26 cellular contexts compared by ENCODE assay signal in genomic region chrX:42149786-42150185, GRCh38.
DNase-seq lines count a peak whose midpoint lies in the region; ATAC-seq, FAIRE-seq and TF ChIP-seq lines count a peak whose summit lies in the region.
"Had no signal": no experiment of that assay in that cellular context is flagged by ENCODE, and none has a peak within 500 bp of the region (broad histone marks: within the 10 kb centered on the region; RNA-seq: fewer than 3 reads in every experiment).

No MANE protein-coding gene starts in this region.

- 40% methylated on average over 1 of the region's 4 CpGs for whole genome bisulfite sequencing in HepG2 (ENCODE audit: low lambda C conversion rate)
- WGBS in right lobe of liver (ENCODE audit: insufficient coverage, low coverage, low lambda C conversion rate, missing lambda C conversion rate), result 58% methylated on average over 4 of the region's 4 CpGs
- WGBS in thyroid gland, 2 donors, result 76 to 83% methylated on average over 4 of the region's 4 CpGs
- 70 to 73% methylated on average over 4 of the region's 4 CpGs for WGBS in aorta, 2 donors

- no peaks in the 10 kb centered on the region for H3K27me3 Mint-ChIP-seq in naive thymus-derived CD8-positive, alpha-beta T cell
- H3K27me3 Mint-ChIP-seq: activated naive CD4-positive, alpha-beta T cell treated with anti-CD3 and anti-CD28 coated beads, Interleukin-2, amount 50 U/mL, for 24 hours; memory B cell had no signal

- no peaks in the 10 kb centered on the region for H3K36me3 Mint-ChIP-seq in naive thymus-derived CD8-positive, alpha-beta T cell
- H3K36me3 Mint-ChIP-seq: activated naive CD4-positive, alpha-beta T cell treated with anti-CD3 and anti-CD28 coated beads, Interleukin-2, amount 50 U/mL, for 24 hours; memory B cell; natural killer cell; T-cell had no signal

- no peak overlapping the region for H2AFZ ChIP-seq in HepG2 (ENCODE audit: low read length)

- no peaks in the 10 kb centered on the region for H4K20me1 ChIP-seq in HepG2 (ENCODE audit: insufficient read depth, low read length)

- H3K4me1 ChIP-seq in HepG2 (ENCODE audit: insufficient read depth, low read length), result no peaks in the 10 kb centered on the region
- H3K4me1 ChIP-seq in right lobe of liver, result no peaks in the 10 kb centered on the region
- no peaks in the 10 kb centered on the region for H3K4me1 ChIP-seq in thyroid gland
- H3K4me1 ChIP-seq in aorta (ENCODE audit: control insufficient read depth in 1 of 2, insufficient read depth in 2 of 2, low read length in 2 of 2), result no peaks in the 10 kb centered on the region
- H3K4me1 ChIP-seq: pancreas had no signal

- H3K9me3 ChIP-seq in HepG2 (ENCODE audit: low read length) (no peaks in the 10 kb centered on the region), right lobe of liver (no peaks in the 10 kb centered on the region), thyroid gland (no peaks in the 10 kb centered on the region), aorta (ENCODE audit: control insufficient read depth, low read length) (no peaks in the 10 kb centered on the region)
- H3K9me3 ChIP-seq: pancreas had no signal

- TF ChIP-seq EP300 in HepG2 (IDR thresholded peaks at IDR 0.05; ENCODE audit: low read depth in 2 of 2, low read length in 2 of 2) (no peak), HepG2 (CRISPR knock-in tag; IDR thresholded peaks at IDR 0.05; ENCODE audit: borderline replicate concordance) (no peak)

- H3K4me1 Mint-ChIP-seq in naive thymus-derived CD8-positive, alpha-beta T cell, result peaks cover 0 to 7% (median 4%) of the 10 kb centered on the region in 4 donors
- H3K4me1 Mint-ChIP-seq: activated naive CD4-positive, alpha-beta T cell treated with anti-CD3 and anti-CD28 coated beads, Interleukin-2, amount 50 U/mL, for 24 hours; natural killer cell had no signal

- intact Hi-C loops in HepG2 (cut with micrococcal nuclease; ENCODE audit: unreplicated experiment) (no loop called here), right lobe of liver (cut with DNase I) (no loop called here), thyroid gland (cut with DNase I) (no loop called here), aorta (cut with DNase I) (no loop called here)

- no TSS peak for BruUV-seq in HepG2 (replicated peaks; lab: Mats Ljungman, UMichigan)

- no peaks in the 10 kb centered on the region for H3K9me3 Mint-ChIP-seq in naive thymus-derived CD8-positive, alpha-beta T cell
- H3K9me3 Mint-ChIP-seq: activated naive CD4-positive, alpha-beta T cell treated with anti-CD3 and anti-CD28 coated beads, Interleukin-2, amount 50 U/mL, for 24 hours; memory B cell; natural killer cell; T-cell had no signal

- in situ Hi-C loops in HepG2 (cut with HindIII; ENCODE audit: extremely low pct_ligation_motif_present, low pct_unique_long_range_greater_than_20kb), result no loop called here

- TF ChIP-seq POLR2A in HepG2 (IDR thresholded peaks at IDR 0.05; ENCODE audit: insufficient read depth in 1 of 2, low read depth in 2 of 2, low read length in 2 of 2) (no peak), right lobe of liver (IDR thresholded peaks at IDR 0.05) (no peak), thyroid gland (IDR thresholded peaks at IDR 0.05) (no peak)

- H3K36me3 ChIP-seq in HepG2 (replicated peaks in 1 of 2; ENCODE audit: control insufficient read depth in 1 of 2, insufficient read depth in 2 of 2, low read length in 2 of 2), result no peaks in the 10 kb centered on the region
- H3K36me3 ChIP-seq in right lobe of liver, result no peaks in the 10 kb centered on the region
- H3K36me3 ChIP-seq in thyroid gland, result no peaks in the 10 kb centered on the region
- no peaks in the 10 kb centered on the region for H3K36me3 ChIP-seq in aorta (ENCODE audit: control insufficient read depth in 1 of 2, insufficient read depth in 2 of 2, low read length in 1 of 2)
- H3K36me3 ChIP-seq: pancreas had no signal

- POLR2A ChIA-PET in HepG2 (lab: Yijun Ruan, JAX), result no interaction called here
- POLR2A ChIA-PET in naive thymus-derived CD8-positive, alpha-beta T cell (lab: Charles Lee), result no interaction called here

- no peak overlapping the region for H3K4me3 Mint-ChIP-seq in naive thymus-derived CD8-positive, alpha-beta T cell
- H3K4me3 Mint-ChIP-seq: activated naive CD4-positive, alpha-beta T cell treated with anti-CD3 and anti-CD28 coated beads, Interleukin-2, amount 50 U/mL, for 24 hours; activated T-helper 1 cell treated with anti-CD3 and anti-CD28 coated beads, Interleukin-12 subunit alpha, Interleukin-12 subunit beta, Interleukin-2, Interleukin-4 antibody, amounts not matched to agents 30 ng/mL and 10 ng/mL and 1 ng/mL, durations not matched to agents 14 hours and 24 hours and 36 hours; memory B cell; natural killer cell; T-cell had no signal

- H3K27ac ChIP-seq in HepG2 (ENCODE audit: extremely low read length, insufficient read depth, low read length) (no peak overlapping the region), right lobe of liver (no peak overlapping the region), thyroid gland (no peak overlapping the region), aorta (ENCODE audit: low read depth in 1 of 2, low read length in 2 of 2) (no peak overlapping the region)
- H3K27ac ChIP-seq: C4-2B, HL-60, pancreas had no signal

- no peak for FAIRE-seq in HepG2 (lab: Jason Lieb, UNC)
- FAIRE-seq: pancreas had no signal

- DNase-seq in HepG2 (ENCODE audit: low spot score), result no peak
- DNase-seq in right lobe of liver, result no peak
- peak; percentile 14 for DNase-seq in RPMI7951 (ENCODE audit: low read depth)
- peak; percentile 49 for DNase-seq in fibroblast of pulmonary artery (ENCODE audit: low read depth)
- no peak for DNase-seq in thyroid gland
- no peak for DNase-seq in naive thymus-derived CD8-positive, alpha-beta T cell
- DNase-seq in aorta, result no peak
- DNase-seq: ACHN; activated CD4-positive, alpha-beta T cell treated with anti-CD3 and anti-CD28 coated beads for 48 hours; Calu3; effector CD4-positive, alpha-beta T cell; EL; GOT3; kidney glomerular epithelial cell; natural killer cell; NCI-H1436; pancreas; SIG-M5; T-cell had no signal

- H3K27ac Mint-ChIP-seq in naive thymus-derived CD8-positive, alpha-beta T cell, result no peak overlapping the region
- H3K27ac Mint-ChIP-seq: activated naive CD4-positive, alpha-beta T cell treated with anti-CD3 and anti-CD28 coated beads, Interleukin-2, amount 50 U/mL, for 24 hours; activated T-helper 1 cell treated with anti-CD3 and anti-CD28 coated beads, Interleukin-12 subunit alpha, Interleukin-12 subunit beta, Interleukin-2, Interleukin-4 antibody, amounts not matched to agents 30 ng/mL and 10 ng/mL and 1 ng/mL, durations not matched to agents 14 hours and 24 hours and 36 hours; memory B cell; natural killer cell; T-cell had no signal

- H3K9ac ChIP-seq in HepG2 (ENCODE audit: insufficient read depth, low read depth, low read length), result no peak overlapping the region

- no peak for TF ChIP-seq RAD21 in HepG2 (CRISPR knock-in tag; IDR thresholded peaks at IDR 0.05)

- H3K27me3 ChIP-seq in HepG2 (ENCODE audit: control insufficient read depth in 1 of 2, insufficient read depth in 2 of 2, low read length in 2 of 2) (no peaks in the 10 kb centered on the region), right lobe of liver (no peaks in the 10 kb centered on the region), thyroid gland (no peaks in the 10 kb centered on the region), aorta (ENCODE audit: control insufficient read depth in 1 of 2, insufficient read depth in 2 of 2, low read length in 1 of 2) (no peaks in the 10 kb centered on the region)

- TF ChIP-seq CTCF in HepG2 (CRISPR knock-in tag; IDR thresholded peaks at IDR 0.05) (no peak), right lobe of liver (IDR thresholded peaks at IDR 0.05) (no peak), fibroblast of pulmonary artery (IDR thresholded peaks at IDR 0.05; ENCODE audit: low read length, missing control alignments) (no peak), thyroid gland (IDR thresholded peaks at IDR 0.05) (no peak)

- no peak overlapping the region for H3K4me3 ChIP-seq in HepG2 (replicated peaks in 1 of 3; ENCODE audit: insufficient read depth in 1 of 3, low read depth in 2 of 3, low read length in 3 of 3)
- H3K4me3 ChIP-seq in right lobe of liver, result no peak overlapping the region
- no peak overlapping the region for H3K4me3 ChIP-seq in fibroblast of pulmonary artery (replicated peaks; ENCODE audit: low read depth, low read length)
- no peak overlapping the region for H3K4me3 ChIP-seq in thyroid gland (replicated peaks in 1 of 3)
- no peak overlapping the region for H3K4me3 ChIP-seq in aorta (ENCODE audit: low read length in 2 of 2)
- H3K4me3 ChIP-seq: pancreas had no signal

- no peak overlapping the region for H3K4me2 ChIP-seq in HepG2 (ENCODE audit: low read depth, low read length)

- no peak for ATAC-seq in HepG2
- no peak for ATAC-seq in right lobe of liver
- no peak for ATAC-seq in HG03108 (IDR thresholded peaks at IDR 0.05; ENCODE audit: unreplicated experiment)
- ATAC-seq in naive thymus-derived CD8-positive, alpha-beta T cell, result no peak
- no peak for ATAC-seq in aorta (ENCODE audit: low FRiP score)
- ATAC-seq: natural killer cell, pancreas, sciatic nerve, T-cell had no signal

- no peaks in the 10 kb centered on the region for H3K79me2 ChIP-seq in HepG2 (ENCODE audit: insufficient read depth, low read length)

- CTCF ChIA-PET in HepG2 (lab: Yijun Ruan, JAX; ENCODE audit: low intra/inter-chr PET ratio, low total read pairs), result no interaction called here

TF ChIP-seq in HepG2, 621 proteins besides CTCF, POLR2A, EP300 and RAD21:
- TF ChIP-seq ZNF652 (CRISPR knock-in tag; IDR thresholded peaks at IDR 0.05; ENCODE audit: borderline replicate concordance, low read depth), result 0 out of 2 replicates have a peak, but pooled peaks have one; percentile 27
- no peak for TF ChIP-seq ZNF670 (CRISPR knock-in tag; IDR thresholded peaks at IDR 0.05; ENCODE audit: borderline replicate concordance)
TF ChIP-seq in HepG2: peak in this region for 1.

Comparison
In these comparisons a context has a peak if more than half of its experiments do, and no peak if none do; other contexts are left out.
1. DNase-seq: peak in RPMI7951 (single experiment) and fibroblast of pulmonary artery (single experiment); none in HepG2 (single experiment), right lobe of liver (0 of 3), thyroid gland (0 of 2), naive thymus-derived CD8-positive, alpha-beta T cell (0 of 10) and aorta (0 of 2).